In genomic region chr5:106121972-106122605, GRCh38 we compare ENCODE assay signal across 8 cellular contexts.
DNase-seq lines count a peak whose midpoint lies in the region; ATAC-seq, FAIRE-seq and TF ChIP-seq lines count a peak whose summit lies in the region.

No MANE protein-coding gene starts in this region.

- no peak for FAIRE-seq in small intestine (lab: Jason Lieb, UNC)

- H3K4me3 ChIP-seq in right atrium auricular region (no peak overlapping the region), Karpas-422 (ENCODE audit: low read length) (no peak overlapping the region), small intestine (ENCODE audit: low read depth in 1 of 2, low read length in 2 of 2) (no peak overlapping the region)

- peak; percentile 60 for DNase-seq in Right ventricle myocardium inferior (ENCODE audit: missing footprints)
- no peak for DNase-seq in right atrium auricular region (ENCODE audit: low spot score)
- DNase-seq in H4 (ENCODE audit: low spot score): peak; percentile 64
- DNase-seq in Karpas-422: peak; percentile 65
- peak; percentile 2 for DNase-seq in dermis blood vessel endothelial cell
- DNase-seq in small intestine: peak; percentile 9
- no peak for DNase-seq in mesenteric fat pad (ENCODE audit: low spot score)
- DNase-seq in amniotic stem cell (lab: John Stamatoyannopoulos, UW): no peak

- H2AFZ ChIP-seq in Karpas-422 (ENCODE audit: low read length): no peak overlapping the region

- no peak overlapping the region for H3K27ac ChIP-seq in right atrium auricular region
- H3K27ac ChIP-seq in Karpas-422 (ENCODE audit: low read length): no peak overlapping the region
- no peak overlapping the region for H3K27ac ChIP-seq in small intestine (ENCODE audit: low read depth in 1 of 2, low read length in 1 of 2)

- H3K4me2 ChIP-seq in Karpas-422 (ENCODE audit: low read depth, low read length, poor library complexity, severe bottlenecking): no peak overlapping the region

- peak in 1 of 2 donors; percentile 52 for TF ChIP-seq CTCF in right atrium auricular region (IDR thresholded peaks at IDR 0.05)

- no peaks in the 10 kb centered on the region for H4K20me1 ChIP-seq in Karpas-422 (ENCODE audit: insufficient read depth, low read depth, low read length)

- H3K4me1 ChIP-seq in right atrium auricular region: no peaks in the 10 kb centered on the region
- H3K4me1 ChIP-seq in Karpas-422 (ENCODE audit: low read length): no peaks in the 10 kb centered on the region
- H3K4me1 ChIP-seq in small intestine (ENCODE audit: control insufficient read depth in 2 of 2, insufficient read depth in 1 of 2, low read depth in 1 of 2, low read length in 1 of 2): no peaks in the 10 kb centered on the region

- intact Hi-C loops in Right ventricle myocardium inferior (cut with DNase I): no loop called here

- H3K9me3 ChIP-seq in right atrium auricular region (no peaks in the 10 kb centered on the region), Karpas-422 (ENCODE audit: low read length) (peaks cover 4% of the 10 kb centered on the region; the same call in 1 of the 2 replicates), small intestine (ENCODE audit: control insufficient read depth, low read depth) (no peaks in the 10 kb centered on the region)

- H3K36me3 ChIP-seq in right atrium auricular region: no peaks in the 10 kb centered on the region
- H3K36me3 ChIP-seq in Karpas-422 (ENCODE audit: insufficient read depth, low read length): no peaks in the 10 kb centered on the region
- H3K36me3 ChIP-seq in small intestine (ENCODE audit: control insufficient read depth in 2 of 2, insufficient read depth in 2 of 2, low read length in 2 of 2): no peaks in the 10 kb centered on the region

- ATAC-seq in Right ventricle myocardium inferior: no peak

- no peak overlapping the region for H3K9ac ChIP-seq in Karpas-422 (ENCODE audit: low read length)

- no peaks in the 10 kb centered on the region for H3K79me2 ChIP-seq in Karpas-422 (ENCODE audit: low read length)

- WGBS in small intestine, 3 donors: 53 to 74% (median 66%) methylated on average over 7 of the region's 7 CpGs

- no peaks in the 10 kb centered on the region for H3K9me2 ChIP-seq in Karpas-422 (replicated peaks; ENCODE audit: insufficient read depth, low read length)

- H3K27me3 ChIP-seq in right atrium auricular region (no peaks in the 10 kb centered on the region), Karpas-422 (ENCODE audit: low read length) (no peaks in the 10 kb centered on the region), small intestine (ENCODE audit: control insufficient read depth in 2 of 2, insufficient read depth in 2 of 2, low read length in 2 of 2) (no peaks in the 10 kb centered on the region)

Comparison
In these comparisons a context has a peak if more than half of its experiments do, and no peak if none do; other contexts are left out.
1. DNase-seq: peak in Right ventricle myocardium inferior (single experiment), H4 (single experiment), Karpas-422 (single experiment), dermis blood vessel endothelial cell (single experiment) and small intestine (single experiment); none in right atrium auricular region (single experiment), mesenteric fat pad (single experiment) and amniotic stem cell (single experiment).